8 cellular contexts compared by ENCODE assay signal in genomic region chr14:52043690-52044089, GRCh38. TPM values are rescaled to one million over a fixed set of nuclear protein-coding genes. Genes with fewer than 3 reads are reported as not detected.
DNase-seq lines count a peak whose midpoint lies in the region; ATAC-seq and TF ChIP-seq lines count a peak whose summit lies in the region.

No MANE protein-coding gene starts in this region.

- no peaks in the 10 kb centered on the region for H4K20me1 ChIP-seq in mammary epithelial cell (ENCODE audit: insufficient read depth, low read length)

- no peaks in the 10 kb centered on the region for H3K36me3 ChIP-seq in mammary epithelial cell (ENCODE audit: insufficient read depth, low read length)

- dilution Hi-C loops in mammary epithelial cell (cut with HindIII; ENCODE audit: low sequenced_read_pairs): no loop called here

- ATAC-seq in GM19463 (IDR thresholded peaks at IDR 0.05; ENCODE audit: unreplicated experiment) (peak; percentile 53), HG02852 (IDR thresholded peaks at IDR 0.05; ENCODE audit: unreplicated experiment) (no peak), omental fat pad (ENCODE audit: low FRiP score) (no peak)
- peak; percentile 52 to 70 for ATAC-seq in natural killer cell treated with Interleukin-12 subunit alpha and Interleukin-12 subunit beta and Interleukin-15 and Interleukin-18, amount 100 ng/mL, for 72 hours

- intact Hi-C loops in mammary epithelial cell (cut with micrococcal nuclease): loop anchor here (1.0 kb wide), 1 partner anchor 88 kb away; no protein-coding TSS in a partner anchor

- WGBS in mammary epithelial cell (ENCODE audit: low coverage, missing lambda C conversion rate): 44% methylated on average over 2 of the region's 5 CpGs

- peak overlapping the region in 1 of 2 donors; percentile 75 for H3K27ac Mint-ChIP-seq in natural killer cell treated with Interleukin-12 subunit alpha and Interleukin-12 subunit beta and Interleukin-15 and Interleukin-18, amount 100 ng/mL, for 72 hours

- H3K4me3 Mint-ChIP-seq in natural killer cell treated with Interleukin-12 subunit alpha and Interleukin-12 subunit beta and Interleukin-15 and Interleukin-18, amount 100 ng/mL, for 72 hours: no peak overlapping the region

- no peak for DNase-seq in AG09309 (ENCODE audit: low read depth)
- DNase-seq in SK-MEL-5 (ENCODE audit: low read depth, low spot score): peak; percentile 75
- no peak for DNase-seq in mammary epithelial cell
- DNase-seq in natural killer cell treated with Interleukin-12 subunit alpha and Interleukin-12 subunit beta and Interleukin-15 and Interleukin-18, amount 100 ng/mL, for 72 hours (ENCODE audit: low spot score): no peak
- no peak for DNase-seq in effector CD8-positive, alpha-beta T cell (lab: John Stamatoyannopoulos, UW)
- DNase-seq in omental fat pad (ENCODE audit: low spot score): no peak

- H3K27me3 Mint-ChIP-seq in natural killer cell treated with Interleukin-12 subunit alpha and Interleukin-12 subunit beta and Interleukin-15 and Interleukin-18, amount 100 ng/mL, for 72 hours: peaks cover 0 to 5% of the 10 kb centered on the region in 2 donors

- H3K4me3 ChIP-seq in AG09309 (ENCODE audit: control insufficient read depth, low read depth, low read length) (no peak overlapping the region), mammary epithelial cell (replicated peaks in 1 of 3; ENCODE audit: insufficient read depth in 1 of 3, low read depth in 2 of 3, low read length in 3 of 3) (no peak overlapping the region)

- TF ChIP-seq CTCF in AG09309 (IDR thresholded peaks at IDR 0.05; ENCODE audit: control insufficient read depth, insufficient read depth, low read depth, low read length, missing control alignments) (peak; percentile 54), mammary epithelial cell (conservative IDR thresholded peaks at IDR 0.05 in 1 of 2, IDR thresholded peaks at IDR 0.05 in 1 of 2; ENCODE audit: extremely low read depth in 1 of 2, insufficient read depth in 1 of 2, low read depth in 1 of 2, low read length in 2 of 2) (peak; percentile 61 to 75), omental fat pad (IDR thresholded peaks at IDR 0.05) (no peak)

- H3K9me3 Mint-ChIP-seq in natural killer cell treated with Interleukin-12 subunit alpha and Interleukin-12 subunit beta and Interleukin-15 and Interleukin-18, amount 100 ng/mL, for 72 hours: no peaks in the 10 kb centered on the region

- no peak overlapping the region for H3K4me2 ChIP-seq in mammary epithelial cell (ENCODE audit: insufficient read depth, low read depth, low read length)

- peaks cover 0 to 10% of the 10 kb centered on the region in 2 donors for H3K4me1 Mint-ChIP-seq in natural killer cell treated with Interleukin-12 subunit alpha and Interleukin-12 subunit beta and Interleukin-15 and Interleukin-18, amount 100 ng/mL, for 72 hours (ENCODE audit: low read depth in 2 of 2)

- H3K79me2 ChIP-seq in mammary epithelial cell (ENCODE audit: insufficient read depth, low read length): peaks cover under 1% of the 10 kb centered on the region

- H3K27me3 ChIP-seq in mammary epithelial cell (ENCODE audit: insufficient read depth, low read length): no peaks in the 10 kb centered on the region

- in situ Hi-C loops in SK-MEL-5 (cut with HindIII; ENCODE audit: low pct_unique_long_range_greater_than_20kb, low sequenced_read_pairs) (no loop called here), mammary epithelial cell (cut with MboI; ENCODE audit: low sequenced_read_pairs in 2 of 2) (loop anchor here in 1 of 2 donors (25.0 kb wide), 1 partner anchor 94 kb away; no protein-coding TSS in a partner anchor)

- peaks cover 9% of the 10 kb centered on the region for H3K4me1 ChIP-seq in mammary epithelial cell (ENCODE audit: insufficient read depth, low read length)

- no peak overlapping the region for H3K27ac ChIP-seq in mammary epithelial cell (ENCODE audit: insufficient read depth, low read depth, low read length)

- no peaks in the 10 kb centered on the region for H3K9me3 ChIP-seq in mammary epithelial cell (replicated peaks; ENCODE audit: insufficient read depth, low read length)

- H3K9ac ChIP-seq in mammary epithelial cell (ENCODE audit: insufficient read depth, low read length): no peak overlapping the region

- no peaks in the 10 kb centered on the region for H3K36me3 Mint-ChIP-seq in natural killer cell treated with Interleukin-12 subunit alpha and Interleukin-12 subunit beta and Interleukin-15 and Interleukin-18, amount 100 ng/mL, for 72 hours

- CTCF ChIA-PET in mammary epithelial cell (lab: Charles Lee; ENCODE audit: low non-redundant PET): interaction anchor here (0.7 kb wide), 1 partner anchor 213 kb away, joined by 5 read pairs; no protein-coding TSS in a partner anchor

- BruUV-seq in mammary epithelial cell (replicated peaks; lab: Mats Ljungman, UMichigan): no TSS peak

- H2AFZ ChIP-seq in mammary epithelial cell (ENCODE audit: low read depth, low read length): peak overlapping the region; percentile 16

RNA-seq across cellular contexts. Expression of gene NID2, which starts 25.2 kb away (rescaled TPM):
- not detected in 2 replicates for total RNA-seq in SK-MEL-5 (2014; rRNA removed; shearing (Covaris generic))
- polyA plus RNA-seq in SK-MEL-5 (2015; cell fraction: cytosol; rRNA removed): not detected in 2 replicates
- not detected in 2 replicates for polyA plus RNA-seq in SK-MEL-5 (2015; cell fraction: nucleus; rRNA removed)
- 10 to 100 TPM in 1 of 2 donors, 1 to 10 TPM in 1; 4.8 to 17.2 TPM for total RNA-seq in mammary epithelial cell
- 20.6 TPM for polyA plus RNA-seq in mammary epithelial cell
- 36.6 TPM for polyA minus RNA-seq in mammary epithelial cell
- 1 to 10 TPM; 6.8 to 8.7 TPM for total RNA-seq in natural killer cell treated with Interleukin-12 subunit alpha and Interleukin-12 subunit beta and Interleukin-15 and Interleukin-18, amount 100 ng/mL, for 72 hours
- total RNA-seq in omental fat pad: 10 to 100 TPM; 33.3 to 67.0 (median 45.4) TPM

RNA-seq across cellular contexts. Expression of gene RTRAF, which starts 54.3 kb away (rescaled TPM):
- total RNA-seq in SK-MEL-5 (2014; rRNA removed; shearing (Covaris generic)): 287 and 310 TPM in 2 replicates
- 107 and 117 TPM in 2 replicates for polyA plus RNA-seq in SK-MEL-5 (2015; cell fraction: cytosol; rRNA removed)
- 34.6 and 44.4 TPM in 2 replicates for polyA plus RNA-seq in SK-MEL-5 (2015; cell fraction: nucleus; rRNA removed)
- total RNA-seq in mammary epithelial cell (100 to 1,000 TPM in 1 of 2 donors, 10 to 100 TPM in 1; 52.7 to 176 TPM), omental fat pad (10 to 100 TPM; 63.8 to 84.6 (median 71.6) TPM)
- 82.0 TPM for polyA plus RNA-seq in mammary epithelial cell
- polyA minus RNA-seq in mammary epithelial cell: 105 TPM
- total RNA-seq in natural killer cell treated with Interleukin-12 subunit alpha and Interleukin-12 subunit beta and Interleukin-15 and Interleukin-18, amount 100 ng/mL, for 72 hours: 100 to 1,000 TPM; 146 to 160 TPM

Comparison
In these comparisons a context has a peak if more than half of its experiments do, and no peak if none do; other contexts are left out.
1. CTCF ChIP-seq: peak in AG09309 (single experiment) and mammary epithelial cell (2 of 2); none in omental fat pad (0 of 3).
2. ATAC-seq: peak in GM19463 (single experiment) and natural killer cell treated with Interleukin-12 subunit alpha and Interleukin-12 subunit beta and Interleukin-15 and Interleukin-18, amount 100 ng/mL, for 72 hours (2 of 2); none in HG02852 (single experiment) and omental fat pad (single experiment).